Comparison of ENCODE assay signal across 9 cellular contexts in genomic region chr17:74361613-74362391, GRCh38. TPM values are rescaled to one million over a fixed set of nuclear protein-coding genes. Genes with fewer than 3 reads are reported as not detected.
A peak's percentile ranks its signal among the peaks of the same experiment; 100 is the strongest.
DNase-seq lines count a peak whose midpoint lies in the region; ATAC-seq and TF ChIP-seq lines count a peak whose summit lies in the region.
"Had no signal": no experiment of that assay in that cellular context is flagged by ENCODE, and none has a peak within 500 bp of the region (broad histone marks: within the 10 kb centered on the region; RNA-seq: fewer than 3 reads in every experiment).

A gene with protein sequence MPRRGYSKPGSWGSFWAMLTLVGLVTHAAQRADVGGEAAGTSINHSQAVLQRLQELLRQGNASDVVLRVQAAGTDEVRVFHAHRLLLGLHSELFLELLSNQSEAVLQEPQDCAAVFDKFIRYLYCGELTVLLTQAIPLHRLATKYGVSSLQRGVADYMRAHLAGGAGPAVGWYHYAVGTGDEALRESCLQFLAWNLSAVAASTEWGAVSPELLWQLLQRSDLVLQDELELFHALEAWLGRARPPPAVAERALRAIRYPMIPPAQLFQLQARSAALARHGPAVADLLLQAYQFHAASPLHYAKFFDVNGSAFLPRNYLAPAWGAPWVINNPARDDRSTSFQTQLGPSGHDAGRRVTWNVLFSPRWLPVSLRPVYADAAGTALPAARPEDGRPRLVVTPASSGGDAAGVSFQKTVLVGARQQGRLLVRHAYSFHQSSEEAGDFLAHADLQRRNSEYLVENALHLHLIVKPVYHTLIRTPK (minus strand): TSS chr17:74361868. CDS start chr17:74361819, 49 bp downstream.

- DNase-seq in DMS153 (lab: John Stamatoyannopoulos, UW), result peak; percentile 60
- peak; percentile 94 for DNase-seq in NCI-H1092 treated with DMSO at 0.1 percent for 48 hours (lab: John Stamatoyannopoulos, UW)
- peak; percentile 48 for DNase-seq in activated CD4-positive, alpha-beta memory T cell treated with anti-CD3 and anti-CD28 coated beads, Interleukin-2, amount 10 ng/mL, durations not matched to agents 7 days and 5 days
- peak in 1 of 2 donors; percentile 6 for DNase-seq in fibroblast of lung (ENCODE audit: low read depth in 2 of 2)
- DNase-seq in superior temporal gyrus (ENCODE audit: extremely low spot score), result no peak

- H2AFZ ChIP-seq in fibroblast of lung (ENCODE audit: low read length) (no peak within 1 kb of the TSS), neural cell (ENCODE audit: low read depth, low read length) (peak within 1 kb of the TSS; percentile 32)

- no peak within 1 kb of the TSS for H3K4me2 ChIP-seq in fibroblast of lung (ENCODE audit: extremely low read depth, insufficient read depth, low read length)
- no peak within 1 kb of the TSS for H3K4me2 ChIP-seq in neural cell (ENCODE audit: low read length)

- no peaks in the 10 kb centered on the region for H3K36me3 ChIP-seq in fibroblast of lung (ENCODE audit: control insufficient read depth, insufficient read depth, low read length)
- H3K36me3 ChIP-seq in neural cell (ENCODE audit: insufficient read depth, low read length), result no peaks in the 10 kb centered on the region

- POLR2A ChIA-PET in activated CD4-positive, alpha-beta memory T cell treated with anti-CD3 and anti-CD28 coated beads, Interleukin-2, amount 10 ng/mL, durations not matched to agents 7 days and 5 days (lab: Charles Lee), result interaction anchor here (0.6 to 1.1 kb wide), 2 partner anchors 9 to 102 kb away, joined by 3 read pairs; no protein-coding TSS in a partner anchor

- H3K36me3 Mint-ChIP-seq in activated CD4-positive, alpha-beta memory T cell treated with anti-CD3 and anti-CD28 coated beads, Interleukin-2, amount 10 ng/mL, durations not matched to agents 7 days and 5 days (ENCODE audit: low read depth), result no peaks in the 10 kb centered on the region

- H3K27ac ChIP-seq in fibroblast of lung (ENCODE audit: insufficient read depth, low read length), result no peak within 1 kb of the TSS
- H3K27ac ChIP-seq in neural cell (ENCODE audit: low read length), result peak within 1 kb of the TSS; percentile 20

- ATAC-seq in GM21576 (IDR thresholded peaks at IDR 0.05; ENCODE audit: unreplicated experiment), result no peak
- ATAC-seq in GM18861 (IDR thresholded peaks at IDR 0.05; ENCODE audit: unreplicated experiment), result no peak

- no peaks in the 10 kb centered on the region for H3K9me3 ChIP-seq in fibroblast of lung (ENCODE audit: control insufficient read depth, insufficient read depth, low read depth, low read length)
- no peaks in the 10 kb centered on the region for H3K9me3 ChIP-seq in neural cell (ENCODE audit: low read length)

- peak; percentile 19 to 42 for TF ChIP-seq CTCF in fibroblast of lung (conservative IDR thresholded peaks at IDR 0.05 in 1 of 2, IDR thresholded peaks at IDR 0.05 in 1 of 2; ENCODE audit: low read depth in 1 of 2, low read length in 2 of 2)
- peak; percentile 72 for TF ChIP-seq CTCF in neural cell (IDR thresholded peaks at IDR 0.05; ENCODE audit: poor library complexity, severe bottlenecking)

- H3K9me3 Mint-ChIP-seq in activated CD4-positive, alpha-beta memory T cell treated with anti-CD3 and anti-CD28 coated beads, Interleukin-2, amount 10 ng/mL, durations not matched to agents 7 days and 5 days, result no peaks in the 10 kb centered on the region

- H4K20me1 ChIP-seq in fibroblast of lung (ENCODE audit: control insufficient read depth, extremely low read depth, insufficient read depth, low read length), result no peaks in the 10 kb centered on the region
- H4K20me1 ChIP-seq in neural cell (ENCODE audit: insufficient read depth), result no peaks in the 10 kb centered on the region

- H3F3A ChIP-seq in neural cell (ENCODE audit: insufficient read depth, low read length, poor library complexity, severe bottlenecking), result no peaks in the 10 kb centered on the region

- H3K27me3 Mint-ChIP-seq in activated CD4-positive, alpha-beta memory T cell treated with anti-CD3 and anti-CD28 coated beads, Interleukin-2, amount 10 ng/mL, durations not matched to agents 7 days and 5 days, result peaks cover 23% of the 10 kb centered on the region

- H3K4me1 Mint-ChIP-seq in activated CD4-positive, alpha-beta memory T cell treated with anti-CD3 and anti-CD28 coated beads, Interleukin-2, amount 10 ng/mL, durations not matched to agents 7 days and 5 days, result peaks cover 3% of the 10 kb centered on the region

- no peaks in the 10 kb centered on the region for H3K9me2 ChIP-seq in neural cell (ENCODE audit: insufficient read depth, low read length)

- H3K4me1 ChIP-seq in fibroblast of lung (ENCODE audit: control insufficient read depth, extremely low read depth, insufficient read depth, low read length), result no peaks in the 10 kb centered on the region

- H3K9ac ChIP-seq in fibroblast of lung (ENCODE audit: insufficient read depth, low read length) (no peak within 1 kb of the TSS), neural cell (ENCODE audit: low read length) (peak within 1 kb of the TSS; percentile 51)

- H3K27ac Mint-ChIP-seq in activated CD4-positive, alpha-beta memory T cell treated with anti-CD3 and anti-CD28 coated beads, Interleukin-2, amount 10 ng/mL, durations not matched to agents 7 days and 5 days, result no peak within 1 kb of the TSS

- H3K4me3 Mint-ChIP-seq in activated CD4-positive, alpha-beta memory T cell treated with anti-CD3 and anti-CD28 coated beads, Interleukin-2, amount 10 ng/mL, durations not matched to agents 7 days and 5 days, result no peak within 1 kb of the TSS

- CTCF ChIA-PET in activated CD4-positive, alpha-beta memory T cell treated with anti-CD3 and anti-CD28 coated beads, Interleukin-2, amount 10 ng/mL, durations not matched to agents 7 days and 5 days (lab: Charles Lee), result interaction anchor here (0.5 to 5.2 kb wide), 10 partner anchors 9 to 346 kb away, joined by 3 to 42 read pairs (median 3); partner anchors contain the start of gene CD300LB

- H3K27me3 ChIP-seq in fibroblast of lung (ENCODE audit: control insufficient read depth, insufficient read depth, low read length), result no peaks in the 10 kb centered on the region
- H3K27me3 ChIP-seq in neural cell (ENCODE audit: insufficient read depth, low read depth, low read length), result no peaks in the 10 kb centered on the region

- no peak for TF ChIP-seq EP300 in neural cell (conservative IDR thresholded peaks at IDR 0.05; ENCODE audit: poor library complexity, severe bottlenecking)

- H3K4me3 ChIP-seq in fibroblast of lung (replicated peaks in 1 of 4; ENCODE audit: control extremely low read depth in 1 of 4, insufficient read depth in 1 of 4, low read depth in 3 of 4, low read length in 4 of 4) (no peak within 1 kb of the TSS), neural cell (ENCODE audit: low read length) (peak within 1 kb of the TSS; percentile 52)

- peak; percentile 56 for TF ChIP-seq RAD21 in neural cell (conservative IDR thresholded peaks at IDR 0.05)

- H3K79me2 ChIP-seq in fibroblast of lung (ENCODE audit: control insufficient read depth, insufficient read depth, low read length) (no peaks in the 10 kb centered on the region), neural cell (replicated peaks; ENCODE audit: insufficient read depth, low read length) (no peaks in the 10 kb centered on the region)

TF ChIP-seq in neural cell, 6 proteins besides CTCF, POLR2A, EP300 and RAD21:
- TF ChIP-seq SMC3 (conservative IDR thresholded peaks at IDR 0.05; ENCODE audit: poor library complexity) (peak; percentile 59), MXI1 (conservative IDR thresholded peaks at IDR 0.05; ENCODE audit: poor library complexity, severe bottlenecking) (peak; percentile 4), EZH2 (IDR thresholded peaks at IDR 0.05; ENCODE audit: borderline replicate concordance, insufficient read depth, low read length, poor library complexity, severe bottlenecking) (no peak), TAF1 (IDR thresholded peaks at IDR 0.05; ENCODE audit: low read depth) (no peak), POLR2AphosphoS5 (IDR thresholded peaks at IDR 0.05) (no peak)
- TF ChIP-seq, protein P1, sequence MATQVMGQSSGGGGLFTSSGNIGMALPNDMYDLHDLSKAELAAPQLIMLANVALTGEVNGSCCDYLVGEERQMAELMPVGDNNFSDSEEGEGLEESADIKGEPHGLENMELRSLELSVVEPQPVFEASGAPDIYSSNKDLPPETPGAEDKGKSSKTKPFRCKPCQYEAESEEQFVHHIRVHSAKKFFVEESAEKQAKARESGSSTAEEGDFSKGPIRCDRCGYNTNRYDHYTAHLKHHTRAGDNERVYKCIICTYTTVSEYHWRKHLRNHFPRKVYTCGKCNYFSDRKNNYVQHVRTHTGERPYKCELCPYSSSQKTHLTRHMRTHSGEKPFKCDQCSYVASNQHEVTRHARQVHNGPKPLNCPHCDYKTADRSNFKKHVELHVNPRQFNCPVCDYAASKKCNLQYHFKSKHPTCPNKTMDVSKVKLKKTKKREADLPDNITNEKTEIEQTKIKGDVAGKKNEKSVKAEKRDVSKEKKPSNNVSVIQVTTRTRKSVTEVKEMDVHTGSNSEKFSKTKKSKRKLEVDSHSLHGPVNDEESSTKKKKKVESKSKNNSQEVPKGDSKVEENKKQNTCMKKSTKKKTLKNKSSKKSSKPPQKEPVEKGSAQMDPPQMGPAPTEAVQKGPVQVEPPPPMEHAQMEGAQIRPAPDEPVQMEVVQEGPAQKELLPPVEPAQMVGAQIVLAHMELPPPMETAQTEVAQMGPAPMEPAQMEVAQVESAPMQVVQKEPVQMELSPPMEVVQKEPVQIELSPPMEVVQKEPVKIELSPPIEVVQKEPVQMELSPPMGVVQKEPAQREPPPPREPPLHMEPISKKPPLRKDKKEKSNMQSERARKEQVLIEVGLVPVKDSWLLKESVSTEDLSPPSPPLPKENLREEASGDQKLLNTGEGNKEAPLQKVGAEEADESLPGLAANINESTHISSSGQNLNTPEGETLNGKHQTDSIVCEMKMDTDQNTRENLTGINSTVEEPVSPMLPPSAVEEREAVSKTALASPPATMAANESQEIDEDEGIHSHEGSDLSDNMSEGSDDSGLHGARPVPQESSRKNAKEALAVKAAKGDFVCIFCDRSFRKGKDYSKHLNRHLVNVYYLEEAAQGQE (IDR thresholded peaks at IDR 0.05; ENCODE audit: borderline replicate concordance), result peak; percentile 22

RNA-seq across cellular contexts. Expression of the gene that starts here (rescaled TPM):
- under 1 TPM in 1 of 2 experiments, not detected in 1; 0.18 TPM for total RNA-seq in activated CD4-positive, alpha-beta memory T cell treated with anti-CD3 and anti-CD28 coated beads, Interleukin-2, amount 10 ng/mL, durations not matched to agents 7 days and 5 days
- under 0.01 TPM in 1 of 2 replicates, not detected in the other for total RNA-seq in fibroblast of lung
- not detected in 2 replicates for polyA plus RNA-seq in fibroblast of lung
- polyA plus RNA-seq in fibroblast of lung (2012), result not detected in 2 replicates
- polyA minus RNA-seq in fibroblast of lung (ENCODE audit: low replicate concordance), result not detected in 2 replicates
- polyA plus RNA-seq in neural cell, result 5.3 and 8.5 TPM in 2 replicates
- 6.0 and 7.1 TPM in 2 replicates for polyA minus RNA-seq in neural cell
- total RNA-seq: pulmonary artery endothelial cell had no signal

Comparison
In these comparisons a context has a peak if more than half of its experiments do, and no peak if none do; other contexts are left out.
1. Peak in DNase-seq in activated CD4-positive, alpha-beta memory T cell treated with anti-CD3 and anti-CD28 coated beads, Interleukin-2, amount 10 ng/mL, durations not matched to agents 7 days and 5 days; RNA of the gene not detected or under 1 TPM.